ENCODE assay signal across 19 cellular contexts in the genomic region with DNA sequence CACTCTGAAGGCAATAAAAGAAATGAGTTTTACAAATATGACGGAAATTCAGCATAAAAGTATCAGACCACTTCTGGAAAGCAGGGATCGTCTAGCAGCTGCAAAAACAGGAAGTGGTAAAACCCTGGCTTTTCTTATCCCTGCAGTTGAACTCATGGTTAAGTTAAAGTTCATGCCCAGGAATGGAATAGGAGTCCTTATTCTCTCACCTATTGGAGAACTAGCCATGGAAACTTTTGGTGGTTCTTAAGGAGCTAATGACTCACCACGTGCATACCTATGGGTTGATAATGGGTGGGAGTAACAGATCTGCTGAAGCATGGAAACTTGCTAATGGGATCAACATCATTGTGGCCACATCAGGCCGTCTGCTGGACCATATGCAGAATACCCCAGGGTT.
DNase-seq lines count a peak whose midpoint lies in the region; ATAC-seq, FAIRE-seq and TF ChIP-seq lines count a peak whose summit lies in the region.
"Had no signal": no experiment of that assay in that cellular context is flagged by ENCODE, and none has a peak within 500 bp of the region (broad histone marks: within the 10 kb centered on the region; RNA-seq: fewer than 3 reads in every experiment).

No MANE protein-coding gene starts in this region.

- H4K20me1 ChIP-seq in GM23248 (ENCODE audit: insufficient read depth) = no peaks in the 10 kb centered on the region
- no peaks in the 10 kb centered on the region for H4K20me1 ChIP-seq in K562 (replicated peaks; ENCODE audit: control insufficient read depth, insufficient read depth, low read length)

- peak; percentile 12 for DNase-seq in GM23248
- DNase-seq in NCI-H226 = peak; percentile 64
- no peak for DNase-seq in K562 (ENCODE audit: extremely low read depth in 1 of 4, low spot score in 3 of 4)
- no peak for DNase-seq in neural crest cell (ENCODE audit: low read depth, low spot score)
- DNase-seq in NCI-H774 (lab: John Stamatoyannopoulos, UW) = no peak
- no peak for DNase-seq in cerebellar nuclear complex (lab: John Stamatoyannopoulos, UW)
- DNase-seq in inferior parietal cortex (ENCODE audit: extremely low spot score) = no peak
- DNase-seq: activated naive CD8-positive, alpha-beta T cell treated with anti-CD3 and anti-CD28 coated beads, Interleukin-2, amount 10 ng/mL, durations not matched to agents 7 days and 5 days; CD8-positive, alpha-beta memory T cell; effector CD4-positive, alpha-beta T cell; H9; naive B cell; NCI-H1694 treated with DMSO at 0.1 percent for 48 hours; Right ventricle myocardium superior; small intestine; substantia nigra had no signal

- peaks cover 37% of the 10 kb centered on the region for H3K4me1 Mint-ChIP-seq in neural crest cell
- H3K4me1 Mint-ChIP-seq: activated naive CD8-positive, alpha-beta T cell treated with anti-CD3 and anti-CD28 coated beads, Interleukin-2, amount 10 ng/mL, durations not matched to agents 7 days and 5 days; CD8-positive, alpha-beta memory T cell; H9; naive B cell had no signal

- no peak for TF ChIP-seq CTCF in K562 (IDR thresholded peaks at IDR 0.05 in 2 of 3, conservative IDR thresholded peaks at IDR 0.05 in 1 of 3; ENCODE audit: insufficient read depth in 2 of 3, low read depth in 1 of 3, low read length in 3 of 3)
- no peak for TF ChIP-seq CTCF in neural crest cell (conservative IDR thresholded peaks at IDR 0.05)

- TF ChIP-seq EP300 in K562 (IDR thresholded peaks at IDR 0.05; ENCODE audit: low read length) = no peak

- POLR2A ChIA-PET in K562 (lab: Yijun Ruan, JAX) = no interaction called here

- H3K9ac ChIP-seq in GM23248 (no peak overlapping the region), K562 (ENCODE audit: insufficient read depth in 1 of 2, low read depth in 2 of 2, low read length in 2 of 2) (no peak overlapping the region)

- no peaks in the 10 kb centered on the region for H3K9me2 ChIP-seq in GM23248 (ENCODE audit: insufficient read depth)

- no peak for FAIRE-seq in K562 (lab: Jason Lieb, UNC)
- FAIRE-seq: small intestine had no signal

- H3K9me3 ChIP-seq in GM23248 (ENCODE audit: low read depth) (peaks cover 4% of the 10 kb centered on the region), K562 (replicated peaks; ENCODE audit: control insufficient read depth, insufficient read depth, low read depth, low read length) (no peaks in the 10 kb centered on the region)
- H3K9me3 ChIP-seq: vagina had no signal

- H2AFZ ChIP-seq in GM23248 (no peak overlapping the region; the same call in 1 of the 2 replicates), K562 (ENCODE audit: low read depth, low read length) (no peak overlapping the region)

- BruUV-seq in K562 (replicated peaks; lab: Mats Ljungman, UMichigan) = no TSS peak

- H3K4me1 ChIP-seq in GM23248 (ENCODE audit: insufficient read depth) = no peaks in the 10 kb centered on the region
- no peaks in the 10 kb centered on the region for H3K4me1 ChIP-seq in K562 (replicated peaks in 1 of 2; ENCODE audit: control insufficient read depth in 2 of 2, insufficient read depth in 2 of 2, low read length in 2 of 2)
- H3K4me1 ChIP-seq: vagina had no signal

- H3K4me3 Mint-ChIP-seq in neural crest cell = no peak overlapping the region
- H3K4me3 Mint-ChIP-seq: activated naive CD8-positive, alpha-beta T cell treated with anti-CD3 and anti-CD28 coated beads, Interleukin-2, amount 10 ng/mL, durations not matched to agents 7 days and 5 days; CD8-positive, alpha-beta memory T cell; H9; naive B cell had no signal

- no peaks in the 10 kb centered on the region for H3F3A ChIP-seq in GM23248 (ENCODE audit: insufficient read depth)

- TF ChIP-seq RAD21 in K562 (CRISPR knock-in tag; conservative IDR thresholded peaks at IDR 0.05 in 1 of 2, IDR thresholded peaks at IDR 0.05 in 1 of 2) = no peak

- H3K9me1 ChIP-seq in K562 (ENCODE audit: control insufficient read depth, insufficient read depth, low read length) = no peaks in the 10 kb centered on the region

- intact Hi-C loops in K562 (cut with micrococcal nuclease) = no loop called here

- ATAC-seq in K562 = no peak
- no peak for ATAC-seq in HG02938 (IDR thresholded peaks at IDR 0.05; ENCODE audit: unreplicated experiment)

- H3K36me3 Mint-ChIP-seq in neural crest cell (ENCODE audit: low read depth) = peaks cover 12% of the 10 kb centered on the region
- H3K36me3 Mint-ChIP-seq: activated naive CD8-positive, alpha-beta T cell treated with anti-CD3 and anti-CD28 coated beads, Interleukin-2, amount 10 ng/mL, durations not matched to agents 7 days and 5 days; CD8-positive, alpha-beta memory T cell; naive B cell had no signal

- H3K27me3 Mint-ChIP-seq in neural crest cell (ENCODE audit: low read depth) = no peaks in the 10 kb centered on the region
- H3K27me3 Mint-ChIP-seq: activated naive CD8-positive, alpha-beta T cell treated with anti-CD3 and anti-CD28 coated beads, Interleukin-2, amount 10 ng/mL, durations not matched to agents 7 days and 5 days had no signal

- no peaks in the 10 kb centered on the region for H3K79me2 ChIP-seq in GM23248 (ENCODE audit: insufficient read depth)
- H3K79me2 ChIP-seq in K562 (ENCODE audit: control insufficient read depth, insufficient read depth, low read length) = no peaks in the 10 kb centered on the region

- no peak overlapping the region for H3K4me2 ChIP-seq in GM23248 (ENCODE audit: unreplicated experiment)
- H3K4me2 ChIP-seq in K562 (ENCODE audit: insufficient read depth, low read length) = no peak overlapping the region

- TF ChIP-seq POLR2A in K562 (conservative IDR thresholded peaks at IDR 0.05) = no peak

- H3K27ac Mint-ChIP-seq in neural crest cell (ENCODE audit: unreplicated experiment) = peak overlapping the region; percentile 1
- H3K27ac Mint-ChIP-seq: activated naive CD8-positive, alpha-beta T cell treated with anti-CD3 and anti-CD28 coated beads, Interleukin-2, amount 10 ng/mL, durations not matched to agents 7 days and 5 days; CD8-positive, alpha-beta memory T cell; H9; naive B cell had no signal

- H3K27me3 ChIP-seq in GM23248 (replicated peaks; ENCODE audit: insufficient read depth) (no peaks in the 10 kb centered on the region), K562 (ENCODE audit: control insufficient read depth in 2 of 2, insufficient read depth in 2 of 2, low read length in 2 of 2) (no peaks in the 10 kb centered on the region)
- H3K27me3 ChIP-seq: vagina had no signal

- no peak overlapping the region for H3K27ac ChIP-seq in GM23248
- H3K27ac ChIP-seq in K562 (ENCODE audit: extremely low read depth, low read depth, low read length) = no peak overlapping the region
- H3K27ac ChIP-seq: vagina had no signal

- H3K36me3 ChIP-seq in GM23248 (ENCODE audit: low read depth) (no peaks in the 10 kb centered on the region), K562 (ENCODE audit: control insufficient read depth, insufficient read depth, low read length) (no peaks in the 10 kb centered on the region)
- H3K36me3 ChIP-seq: vagina had no signal

- peaks cover 14% of the 10 kb centered on the region for H3K9me3 Mint-ChIP-seq in neural crest cell
- H3K9me3 Mint-ChIP-seq: activated naive CD8-positive, alpha-beta T cell treated with anti-CD3 and anti-CD28 coated beads, Interleukin-2, amount 10 ng/mL, durations not matched to agents 7 days and 5 days; H9 had no signal

- H3K4me3 ChIP-seq in GM23248 = no peak overlapping the region
- H3K4me3 ChIP-seq in K562 = no peak overlapping the region
- H3K4me3 ChIP-seq: lung, vagina had no signal

- in situ Hi-C loops in GM23248 (cut with MboI) = no loop called here
- in situ Hi-C loops in K562 (cut with MboI) = no loop called here

- WGBS in GM23248 (ENCODE audit: low coverage in 1 of 2, low lambda C conversion rate in 2 of 2, missing lambda C conversion rate in 2 of 2), 2 experiments = 76 to 77% methylated on average over 4 of the region's 4 CpGs
- 1% methylated on average over 4 of the region's 4 CpGs for WGBS in K562 (ENCODE audit: insufficient coverage, low coverage, missing lambda C conversion rate)

- CTCF ChIA-PET in K562 (lab: Yijun Ruan, JAX; ENCODE audit: low intra/inter-chr PET ratio) = no interaction called here

TF ChIP-seq in K562, 482 proteins besides CTCF, POLR2A, EP300 and RAD21:
- TF ChIP-seq, protein P1, sequence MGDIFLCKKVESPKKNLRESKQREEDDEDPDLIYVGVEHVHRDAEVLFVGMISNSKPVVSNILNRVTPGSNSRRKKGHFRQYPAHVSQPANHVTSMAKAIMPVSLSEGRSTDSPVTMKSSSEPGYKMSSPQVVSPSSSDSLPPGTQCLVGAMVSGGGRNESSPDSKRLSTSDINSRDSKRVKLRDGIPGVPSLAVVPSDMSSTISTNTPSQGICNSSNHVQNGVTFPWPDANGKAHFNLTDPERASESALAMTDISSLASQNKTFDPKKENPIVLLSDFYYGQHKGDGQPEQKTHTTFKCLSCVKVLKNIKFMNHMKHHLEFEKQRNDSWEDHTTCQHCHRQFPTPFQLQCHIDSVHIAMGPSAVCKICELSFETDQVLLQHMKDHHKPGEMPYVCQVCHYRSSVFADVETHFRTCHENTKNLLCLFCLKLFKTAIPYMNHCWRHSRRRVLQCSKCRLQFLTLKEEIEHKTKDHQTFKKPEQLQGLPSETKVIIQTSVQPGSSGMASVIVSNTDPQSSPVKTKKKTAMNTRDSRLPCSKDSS (IDR thresholded peaks at IDR 0.05; ENCODE audit: low read depth, partially characterized antibody) = no peak
- peak; percentile 44; the same call in 1 of the 2 replicates for TF ChIP-seq SPI1 (IDR thresholded peaks at IDR 0.05; ENCODE audit: borderline replicate concordance, low read depth, low read length)
- TF ChIP-seq, protein P2, sequence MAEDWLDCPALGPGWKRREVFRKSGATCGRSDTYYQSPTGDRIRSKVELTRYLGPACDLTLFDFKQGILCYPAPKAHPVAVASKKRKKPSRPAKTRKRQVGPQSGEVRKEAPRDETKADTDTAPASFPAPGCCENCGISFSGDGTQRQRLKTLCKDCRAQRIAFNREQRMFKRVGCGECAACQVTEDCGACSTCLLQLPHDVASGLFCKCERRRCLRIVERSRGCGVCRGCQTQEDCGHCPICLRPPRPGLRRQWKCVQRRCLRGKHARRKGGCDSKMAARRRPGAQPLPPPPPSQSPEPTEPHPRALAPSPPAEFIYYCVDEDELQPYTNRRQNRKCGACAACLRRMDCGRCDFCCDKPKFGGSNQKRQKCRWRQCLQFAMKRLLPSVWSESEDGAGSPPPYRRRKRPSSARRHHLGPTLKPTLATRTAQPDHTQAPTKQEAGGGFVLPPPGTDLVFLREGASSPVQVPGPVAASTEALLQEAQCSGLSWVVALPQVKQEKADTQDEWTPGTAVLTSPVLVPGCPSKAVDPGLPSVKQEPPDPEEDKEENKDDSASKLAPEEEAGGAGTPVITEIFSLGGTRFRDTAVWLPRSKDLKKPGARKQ (CRISPR knock-in tag; IDR thresholded peaks at IDR 0.05) = no peak
TF ChIP-seq in K562: peak in this region for 1.

Comparison
In these comparisons a context has a peak if more than half of its experiments do, and no peak if none do; other contexts are left out.
1. DNase-seq: peak in GM23248 (single experiment) and NCI-H226 (single experiment); none in K562 (0 of 4), neural crest cell (single experiment), NCI-H774 (single experiment), cerebellar nuclear complex (0 of 2) and inferior parietal cortex (single experiment).